Comparison of ENCODE assay signal across 13 cellular contexts in the genomic region with DNA sequence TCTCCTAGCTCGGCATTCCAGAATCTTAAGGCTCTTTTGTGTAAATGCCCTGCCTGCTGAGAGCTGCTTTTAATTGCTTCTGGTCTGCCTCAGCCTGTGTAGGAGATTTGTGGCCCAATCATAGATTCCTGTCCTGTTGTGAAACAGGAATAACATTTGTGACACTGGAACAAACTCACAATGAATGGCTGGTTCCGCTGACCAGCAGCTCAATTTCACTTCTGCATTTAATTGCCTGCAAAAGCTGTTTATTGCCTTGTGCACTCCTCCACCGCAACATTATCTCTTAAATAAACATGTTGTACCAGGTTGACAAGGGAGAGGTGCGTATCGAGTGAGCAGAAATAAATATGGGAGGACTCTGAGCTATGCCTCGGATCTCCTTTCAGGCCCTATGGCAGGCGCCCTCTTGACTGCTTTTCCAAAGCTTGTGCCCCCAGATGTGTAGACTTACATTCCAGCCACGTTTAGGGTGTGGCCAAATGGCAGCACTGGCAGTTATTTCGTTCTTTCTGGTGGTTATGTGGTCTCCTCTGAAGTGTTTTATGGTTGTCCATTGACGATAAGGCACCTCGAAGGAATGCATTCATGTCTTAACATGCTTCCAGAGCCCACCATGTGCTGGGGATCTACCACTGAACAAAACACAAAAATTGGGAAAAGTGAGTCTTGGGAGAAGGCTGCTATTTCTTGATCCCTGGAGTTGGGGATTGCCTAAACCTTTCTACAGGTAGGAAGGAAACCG. TPM values are rescaled to one million over a fixed set of nuclear protein-coding genes. Genes with fewer than 3 reads are reported as not detected.
DNase-seq lines count a peak whose midpoint lies in the region; ATAC-seq, FAIRE-seq and TF ChIP-seq lines count a peak whose summit lies in the region.
"Had no signal": no experiment of that assay in that cellular context is flagged by ENCODE, and none has a peak within 500 bp of the region (broad histone marks: within the 10 kb centered on the region; RNA-seq: fewer than 3 reads in every experiment).

No MANE protein-coding gene starts in this region.

- H3K4me3 ChIP-seq in Loucy (ENCODE audit: low read length, poor library complexity, severe bottlenecking): peak overlapping the region; percentile 3
- H3K4me3 ChIP-seq: heart left ventricle, upper lobe of left lung had no signal

- peaks cover 21% of the 10 kb centered on the region for H3K4me1 ChIP-seq in Loucy (ENCODE audit: insufficient read depth, low read length, poor library complexity, severe bottlenecking)

- H3K27me3 ChIP-seq in Loucy (ENCODE audit: insufficient read depth, low read length, poor library complexity, severe bottlenecking): no peaks in the 10 kb centered on the region
- H3K27me3 ChIP-seq: upper lobe of left lung had no signal

- H3K36me3 Mint-ChIP-seq in neural crest cell (ENCODE audit: low read depth): no peaks in the 10 kb centered on the region
- no peaks in the 10 kb centered on the region for H3K36me3 Mint-ChIP-seq in T-helper 2 cell treated with Interferon-gamma antibody and Interleukin-4, amounts not matched to agents 5 μg/mL and 100 μg/mL, for 36 hours (ENCODE audit: low read depth)

- TF ChIP-seq POLR2A in GM12892 (IDR thresholded peaks at IDR 0.05; ENCODE audit: low read depth, low read length): no peak

- DNase-seq in GM12892 (ENCODE audit: insufficient read length): no peak
- peak; percentile 93 for DNase-seq in SW480 (ENCODE audit: low spot score)
- no peak for DNase-seq in neural crest cell (ENCODE audit: low read depth, low spot score)
- DNase-seq in T-helper 2 cell treated with Interferon-gamma antibody and Interleukin-4, amounts not matched to agents 5 μg/mL and 100 μg/mL, for 36 hours (ENCODE audit: low spot score): no peak
- DNase-seq in activated effector memory CD4-positive, alpha-beta T cell treated with anti-CD3 and anti-CD28 coated beads, Interleukin-2, amount 50 U/mL, for 16 hours: no peak
- DNase-seq: dermis blood vessel endothelial cell, heart left ventricle, NCI-H2171, upper lobe of left lung had no signal

- no peaks in the 10 kb centered on the region for H3K36me3 ChIP-seq in Loucy (ENCODE audit: insufficient read depth, low read length)
- H3K36me3 ChIP-seq: heart left ventricle, upper lobe of left lung had no signal

- no peaks in the 10 kb centered on the region for H3K79me2 ChIP-seq in Loucy (ENCODE audit: insufficient read depth, low read length)

- H3K9me2 ChIP-seq in Loucy (replicated peaks; ENCODE audit: low read depth, low read length): no peaks in the 10 kb centered on the region

- H3K4me3 Mint-ChIP-seq in neural crest cell: no peak overlapping the region
- H3K4me3 Mint-ChIP-seq in T-helper 2 cell treated with Interferon-gamma antibody and Interleukin-4, amounts not matched to agents 5 μg/mL and 100 μg/mL, for 36 hours: no peak overlapping the region
- H3K4me3 Mint-ChIP-seq: activated T-helper 17 cell treated with anti-CD3 and anti-CD28 coated beads, Interleukin-2, amount 50 U/mL, for 72 hours had no signal

- peak; percentile 70 for FAIRE-seq in GM12892 (lab: Jason Lieb, UNC)

- peak overlapping the region; percentile 56 for H3K4me2 ChIP-seq in Loucy (ENCODE audit: low read depth, low read length, poor library complexity, severe bottlenecking)

- no peaks in the 10 kb centered on the region for H3K9me3 Mint-ChIP-seq in neural crest cell
- no peaks in the 10 kb centered on the region for H3K9me3 Mint-ChIP-seq in T-helper 2 cell treated with Interferon-gamma antibody and Interleukin-4, amounts not matched to agents 5 μg/mL and 100 μg/mL, for 36 hours
- H3K9me3 Mint-ChIP-seq: activated T-helper 17 cell treated with anti-CD3 and anti-CD28 coated beads, Interleukin-2, amount 50 U/mL, for 72 hours had no signal

- no peaks in the 10 kb centered on the region for H3K9me3 ChIP-seq in Loucy (ENCODE audit: insufficient read depth, low read depth, low read length)
- H3K9me3 ChIP-seq: heart left ventricle, upper lobe of left lung had no signal

- H3K9ac ChIP-seq in Loucy (ENCODE audit: low read depth, low read length, poor library complexity, severe bottlenecking): peak overlapping the region; percentile 60

- H3K27ac Mint-ChIP-seq in neural crest cell (ENCODE audit: unreplicated experiment): peak overlapping the region; percentile 19
- H3K27ac Mint-ChIP-seq in T-helper 2 cell treated with Interferon-gamma antibody and Interleukin-4, amounts not matched to agents 5 μg/mL and 100 μg/mL, for 36 hours: no peak overlapping the region
- H3K27ac Mint-ChIP-seq: activated T-helper 17 cell treated with anti-CD3 and anti-CD28 coated beads, Interleukin-2, amount 50 U/mL, for 72 hours had no signal

- H3F3A ChIP-seq in Loucy (ENCODE audit: low read depth): 0 out of 2 replicates have a peak, but pooled peaks cover 3% of the 10 kb centered on the region

- no peaks in the 10 kb centered on the region for H3K4me1 Mint-ChIP-seq in neural crest cell
- H3K4me1 Mint-ChIP-seq in T-helper 2 cell treated with Interferon-gamma antibody and Interleukin-4, amounts not matched to agents 5 μg/mL and 100 μg/mL, for 36 hours (ENCODE audit: low read depth): peaks cover 15% of the 10 kb centered on the region
- H3K4me1 Mint-ChIP-seq: activated T-helper 17 cell treated with anti-CD3 and anti-CD28 coated beads, Interleukin-2, amount 50 U/mL, for 72 hours had no signal

- no peak for ATAC-seq in HG03025 (IDR thresholded peaks at IDR 0.05; ENCODE audit: low FRiP score, unreplicated experiment)
- ATAC-seq in GM19395 (IDR thresholded peaks at IDR 0.05; ENCODE audit: unreplicated experiment): no peak
- ATAC-seq: activated T-helper 17 cell treated with anti-CD3 and anti-CD28 coated beads, Interleukin-2, amount 50 U/mL, for 72 hours had no signal

- TF ChIP-seq CTCF in Loucy (conservative IDR thresholded peaks at IDR 0.05; ENCODE audit: low read length) (no peak), neural crest cell (conservative IDR thresholded peaks at IDR 0.05) (no peak)

- H3K27me3 Mint-ChIP-seq in neural crest cell (ENCODE audit: low read depth): peaks cover 44% of the 10 kb centered on the region
- peaks cover 41% of the 10 kb centered on the region for H3K27me3 Mint-ChIP-seq in T-helper 2 cell treated with Interferon-gamma antibody and Interleukin-4, amounts not matched to agents 5 μg/mL and 100 μg/mL, for 36 hours (ENCODE audit: low read depth)

- peak overlapping the region; percentile 78 for H2AFZ ChIP-seq in Loucy (ENCODE audit: low read length)

- no peaks in the 10 kb centered on the region for H4K20me1 ChIP-seq in Loucy (ENCODE audit: insufficient read depth, low read length, poor library complexity, severe bottlenecking)

RNA-seq across cellular contexts. Expression of a gene that starts 58.1 kb away (rescaled TPM):
- polyA plus RNA-seq in GM12892 (2012; ENCODE audit: missing spikeins): not detected
- total RNA-seq in neural crest cell: not detected in 2 replicates
- total RNA-seq: dermis blood vessel endothelial cell, heart left ventricle, upper lobe of left lung had no signal
- polyA plus RNA-seq: heart left ventricle had no signal
